In the genomic region with DNA sequence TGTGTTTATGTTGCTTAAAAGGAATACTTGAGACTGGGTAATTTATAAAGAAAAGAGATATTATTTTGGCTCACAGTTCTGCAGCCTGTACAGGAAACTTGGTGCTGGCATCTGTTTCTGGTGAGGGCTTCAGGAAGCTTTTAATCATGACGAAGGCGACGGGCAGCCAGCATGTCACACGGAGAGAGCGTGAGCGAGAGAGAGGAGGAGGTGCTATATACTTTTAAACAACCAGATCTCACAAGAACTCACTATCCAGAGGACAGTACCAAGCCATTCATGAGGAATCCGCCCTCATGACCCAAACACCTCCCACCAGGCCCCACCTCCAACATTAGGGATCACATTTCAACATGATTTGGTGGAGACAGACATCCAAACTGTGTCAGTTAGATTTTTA, we compare ENCODE assay signal across 20 cellular contexts.
DNase-seq lines count a peak whose midpoint lies in the region; ATAC-seq, FAIRE-seq and TF ChIP-seq lines count a peak whose summit lies in the region.
"Had no signal": no experiment of that assay in that cellular context is flagged by ENCODE, and none has a peak within 500 bp of the region (broad histone marks: within the 10 kb centered on the region; RNA-seq: fewer than 3 reads in every experiment).

No MANE protein-coding gene starts in this region.

- peaks cover 5% of the 10 kb centered on the region for H3K4me1 ChIP-seq in right cardiac atrium (ENCODE audit: control insufficient read depth, insufficient read depth, low read length)
- H3K4me1 ChIP-seq in heart left ventricle = peaks cover 0 to 3% (median 0%) of the 10 kb centered on the region in 12 donors
- peaks cover 0 to 5% (median 0%) of the 10 kb centered on the region in 4 experiments; a peak in 1 of 7 replicates for H3K4me1 ChIP-seq in H1 (replicated peaks in 1 of 4; ENCODE audit: control insufficient read depth in 3 of 4, insufficient read depth in 4 of 4, low read length in 3 of 4)
- H3K4me1 ChIP-seq in spleen = no peaks in the 10 kb centered on the region
- H3K4me1 ChIP-seq: Caco-2 had no signal

- no peak overlapping the region for H3K4me3 Mint-ChIP-seq in CD4-positive, alpha-beta T cell
- H3K4me3 Mint-ChIP-seq: B cell had no signal

- no peak overlapping the region for H3K23ac ChIP-seq in H1 (ENCODE audit: insufficient read length)

- H3K27ac Mint-ChIP-seq in CD4-positive, alpha-beta T cell = no peak overlapping the region
- H3K27ac Mint-ChIP-seq: B cell had no signal

- H2BK120ac ChIP-seq in H1 (replicated peaks; ENCODE audit: low read depth, low read length) = no peak overlapping the region

- no peaks in the 10 kb centered on the region for H3K23me2 ChIP-seq in H1 (ENCODE audit: low read depth, low read length)

- no peaks in the 10 kb centered on the region for H4K20me1 ChIP-seq in H1 (replicated peaks in 1 of 2; ENCODE audit: control insufficient read depth in 1 of 2, insufficient read depth in 2 of 2, low read length in 2 of 2)

- TF ChIP-seq POLR2A in heart left ventricle (IDR thresholded peaks at IDR 0.05) (no peak), H1 (IDR thresholded peaks at IDR 0.05; ENCODE audit: control extremely low read depth in 1 of 2, low read depth in 2 of 2, low read length in 2 of 2) (no peak), spleen (IDR thresholded peaks at IDR 0.05) (no peak)

- no peak overlapping the region for H4K91ac ChIP-seq in H1 (replicated peaks; ENCODE audit: insufficient read length, low read length)

- POLR2A ChIA-PET in H1 (lab: Charles Lee; ENCODE audit: partially characterized antibody) = no interaction called here
- POLR2A ChIA-PET in CD4-positive, alpha-beta T cell (lab: Charles Lee) = no interaction called here

- peaks cover 10% of the 10 kb centered on the region for H3K9me3 Mint-ChIP-seq in CD4-positive, alpha-beta T cell

- no peak overlapping the region for H2BK12ac ChIP-seq in H1 (ENCODE audit: low read depth, low read length)

- H3K18ac ChIP-seq in H1 (ENCODE audit: extremely low read depth, low read length) = peak overlapping the region; percentile 9; the same call in 1 of the 2 replicates

- ATAC-seq in right cardiac atrium (peak; percentile 55 to 59), heart left ventricle (no peak), HG02678 (IDR thresholded peaks at IDR 0.05; ENCODE audit: unreplicated experiment) (no peak)
- ATAC-seq in CD4-positive, alpha-beta T cell (ENCODE audit: poor library complexity) = no peak
- ATAC-seq: PC-3 had no signal

- H3K56ac ChIP-seq in H1 (replicated peaks; ENCODE audit: insufficient read length, low read depth, low read length) = no peak overlapping the region

- no peak for DNase-seq in right cardiac atrium
- DNase-seq in heart left ventricle = no peak
- no peak for DNase-seq in H1 (ENCODE audit: low read depth in 1 of 2, low spot score in 2 of 2)
- peak; percentile 57 for DNase-seq in left kidney (ENCODE audit: low read depth, low spot score)
- no peak for DNase-seq in spleen
- DNase-seq in CD4-positive, alpha-beta T cell = no peak
- no peak for DNase-seq in COR-L47 (lab: John Stamatoyannopoulos, UW)
- DNase-seq: 8988T, Caco-2, KBM-7, NCI-H1105 treated with DMSO at 0.1 percent for 48 hours, NCI-H187, NCI-H2107, NCI-H2227 treated with DMSO at 0.1 percent for 48 hours, NCI-H510A treated with DMSO at 0.1 percent for 48 hours, PC-3 had no signal

- H3K79me2 ChIP-seq in H1 (ENCODE audit: control insufficient read depth in 1 of 2, insufficient read depth in 2 of 2, low read length in 2 of 2) = no peaks in the 10 kb centered on the region

- H3K4me2 ChIP-seq in H1 (ENCODE audit: insufficient read depth in 1 of 2, low read depth in 2 of 2, low read length in 2 of 2) = peak overlapping the region in 1 of 2 experiments; percentile 8; a peak in 2 of 4 replicates

- H2BK5ac ChIP-seq in H1 (ENCODE audit: low read depth, low read length) = no peak overlapping the region

- WGBS in right cardiac atrium = 57% methylated on average over 7 of the region's 7 CpGs
- 82 to 87% (median 84%) methylated on average over 7 of the region's 7 CpGs for WGBS in heart left ventricle, 4 donors
- WGBS in H1 (ENCODE audit: extremely low coverage in 1 of 2, insufficient coverage in 1 of 2, insufficient read length in 1 of 2, insufficient replicate concordance in 2 of 2, low coverage in 1 of 2, low lambda C conversion rate in 2 of 2, missing lambda C conversion rate in 1 of 2), 2 experiments = 88% methylated on average over 7 of the region's 7 CpGs; no CpG with 5 or more reads in 1 of the 2 experiments
- WGBS in spleen, 5 donors = 50 to 77% (median 57%) methylated on average over 7 of the region's 7 CpGs

- no peak for TF ChIP-seq EP300 in H1 (IDR thresholded peaks at IDR 0.05; ENCODE audit: borderline replicate concordance in 1 of 2, low read depth in 2 of 2, low read length in 2 of 2)

- H3K4me3 ChIP-seq in right cardiac atrium (ENCODE audit: low read length) (no peak overlapping the region), heart left ventricle (no peak overlapping the region), H1 (ENCODE audit: extremely low read depth in 1 of 4, insufficient read depth in 2 of 4, low read depth in 3 of 4, low read length in 4 of 4) (no peak overlapping the region), spleen (no peak overlapping the region)

- H3K36me3 Mint-ChIP-seq in CD4-positive, alpha-beta T cell (ENCODE audit: low read depth) = no peaks in the 10 kb centered on the region

- no peaks in the 10 kb centered on the region for H3K79me1 ChIP-seq in H1 (ENCODE audit: low read depth, low read length)

- H3K4me1 Mint-ChIP-seq in CD4-positive, alpha-beta T cell (ENCODE audit: low read depth) = no peaks in the 10 kb centered on the region
- H3K4me1 Mint-ChIP-seq: B cell had no signal

- no peak overlapping the region for H2BK20ac ChIP-seq in H1 (ENCODE audit: low read length)

- H3K27ac ChIP-seq in right cardiac atrium (ENCODE audit: low read length) = peak overlapping the region; percentile 28
- H3K27ac ChIP-seq in heart left ventricle = no peak overlapping the region
- no peak overlapping the region for H3K27ac ChIP-seq in H1 (ENCODE audit: low read depth, low read length)
- peak overlapping the region in 5 of 8 donors; percentile 2 to 64 (median 28) for H3K27ac ChIP-seq in spleen
- no peak overlapping the region for H3K27ac ChIP-seq in CD4-positive, alpha-beta T cell (ENCODE audit: low read depth, low read length)
- H3K27ac ChIP-seq: RWPE1 had no signal

- H3K9me3 ChIP-seq in right cardiac atrium (ENCODE audit: control insufficient read depth, low read length) = no peaks in the 10 kb centered on the region
- H3K9me3 ChIP-seq in heart left ventricle = no peaks in the 10 kb centered on the region
- H3K9me3 ChIP-seq in H1 (ENCODE audit: insufficient read depth in 2 of 2, low read depth in 1 of 2, low read length in 1 of 2) = no peaks in the 10 kb centered on the region
- peaks cover 0 to 5% (median 0%) of the 10 kb centered on the region in 8 donors for H3K9me3 ChIP-seq in spleen
- no peaks in the 10 kb centered on the region for H3K9me3 ChIP-seq in CD4-positive, alpha-beta T cell (ENCODE audit: control insufficient read depth, low read length)

- H3K14ac ChIP-seq in H1 (ENCODE audit: insufficient read length) = no peak overlapping the region

- H3K4ac ChIP-seq in H1 (replicated peaks; ENCODE audit: insufficient read length, low read depth, low read length) = no peak overlapping the region

- no peak overlapping the region for H2AK5ac ChIP-seq in H1 (ENCODE audit: low read depth, low read length)

- no peaks in the 10 kb centered on the region for H3K27me3 Mint-ChIP-seq in CD4-positive, alpha-beta T cell
- H3K27me3 Mint-ChIP-seq: B cell had no signal

- no peak overlapping the region for H3K9ac ChIP-seq in H1 (replicated peaks in 1 of 4; ENCODE audit: extremely low read depth in 1 of 4, low read depth in 3 of 4, low read length in 3 of 4)

- H4K8ac ChIP-seq in H1 (ENCODE audit: extremely low read depth, insufficient read depth, low read length) = no peak overlapping the region

- TF ChIP-seq CTCF in heart left ventricle (IDR thresholded peaks at IDR 0.05) (no peak), H1 (IDR thresholded peaks at IDR 0.05; ENCODE audit: control extremely low read depth in 1 of 3, insufficient read depth in 1 of 3, low read depth in 1 of 3, low read length in 3 of 3) (no peak), spleen (IDR thresholded peaks at IDR 0.05 in 8 of 11, conservative IDR thresholded peaks at IDR 0.05 in 3 of 11) (no peak)
- no peak for TF ChIP-seq CTCF in CD4-positive, alpha-beta T cell (IDR thresholded peaks at IDR 0.05)

- CTCF ChIA-PET in H1 (lab: Charles Lee; ENCODE audit: partially characterized antibody) = interaction anchor here (1.0 to 1.5 kb wide), 5 partner anchors 9 to 117 kb away, joined by 3 to 4 read pairs (median 4); no protein-coding TSS in a partner anchor
- CTCF ChIA-PET in CD4-positive, alpha-beta T cell (lab: Charles Lee) = interaction anchor here (1.1 kb wide), 1 partner anchor 17 kb away, joined by 3 read pairs; no protein-coding TSS in a partner anchor

- peak; percentile 76 for FAIRE-seq in H1 (lab: Jason Lieb, UNC)
- FAIRE-seq: G401.6 had no signal

- peak overlapping the region; percentile 72 for H2AFZ ChIP-seq in H1 (ENCODE audit: low read length)

- H3K36me3 ChIP-seq in heart left ventricle (no peaks in the 10 kb centered on the region), H1 (ENCODE audit: control insufficient read depth in 2 of 4, insufficient read depth in 4 of 4, low read length in 3 of 4) (no peaks in the 10 kb centered on the region), spleen (no peaks in the 10 kb centered on the region)

- H4K5ac ChIP-seq in H1 (ENCODE audit: insufficient read length, low read depth, low read length) = no peak overlapping the region

- H3K27me3 ChIP-seq in right cardiac atrium (ENCODE audit: control insufficient read depth, insufficient read depth) (no peaks in the 10 kb centered on the region), heart left ventricle (no peaks in the 10 kb centered on the region), H1 (replicated peaks in 1 of 4; ENCODE audit: control insufficient read depth in 3 of 4, extremely low read depth in 1 of 4, insufficient read depth in 3 of 4, low read length in 3 of 4) (no peaks in the 10 kb centered on the region), spleen (replicated peaks in 1 of 7) (no peaks in the 10 kb centered on the region)
- no peaks in the 10 kb centered on the region for H3K27me3 ChIP-seq in CD4-positive, alpha-beta T cell (ENCODE audit: control insufficient read depth, insufficient read depth, low read length)

- intact Hi-C loops in right cardiac atrium (cut with DNase I) (no loop called here), heart left ventricle (cut with DNase I) (no loop called here), spleen (cut with DNase I; ENCODE audit: low total_unique reads) (no loop called here)
- intact Hi-C loops in CD4-positive, alpha-beta T cell (cut with DNase I, micrococcal nuclease) = no loop called here

- H2BK15ac ChIP-seq in H1 (ENCODE audit: low read length) = no peak overlapping the region

- TF ChIP-seq RAD21 in H1 (IDR thresholded peaks at IDR 0.05 in 1 of 2, conservative IDR thresholded peaks at IDR 0.05 in 1 of 2; ENCODE audit: low read depth in 2 of 2, low read length in 2 of 2) = no peak

TF ChIP-seq in H1, 55 proteins besides CTCF, POLR2A, EP300 and RAD21 (continues in another document):
- TF ChIP-seq EGR1 (IDR thresholded peaks at IDR 0.05; ENCODE audit: borderline replicate concordance, low read depth, low read length) (no peak), SIN3A (conservative IDR thresholded peaks at IDR 0.05 in 1 of 2, IDR thresholded peaks at IDR 0.05 in 1 of 2; ENCODE audit: low read depth in 1 of 2, low read length in 2 of 2) (no peak), SP1 (IDR thresholded peaks at IDR 0.05; ENCODE audit: low read depth, low read length) (no peak)

Comparison
In these comparisons a context has a peak if more than half of its experiments do, and no peak if none do; other contexts are left out.
1. ATAC-seq: peak in right cardiac atrium (2 of 2); none in heart left ventricle (0 of 4), CD4-positive, alpha-beta T cell (single experiment) and HG02678 (single experiment).
2. H3K27ac ChIP-seq: peak in right cardiac atrium (single experiment) and spleen (5 of 8); none in heart left ventricle (0 of 12), H1 (single experiment) and CD4-positive, alpha-beta T cell (single experiment).